In the genomic region with DNA sequence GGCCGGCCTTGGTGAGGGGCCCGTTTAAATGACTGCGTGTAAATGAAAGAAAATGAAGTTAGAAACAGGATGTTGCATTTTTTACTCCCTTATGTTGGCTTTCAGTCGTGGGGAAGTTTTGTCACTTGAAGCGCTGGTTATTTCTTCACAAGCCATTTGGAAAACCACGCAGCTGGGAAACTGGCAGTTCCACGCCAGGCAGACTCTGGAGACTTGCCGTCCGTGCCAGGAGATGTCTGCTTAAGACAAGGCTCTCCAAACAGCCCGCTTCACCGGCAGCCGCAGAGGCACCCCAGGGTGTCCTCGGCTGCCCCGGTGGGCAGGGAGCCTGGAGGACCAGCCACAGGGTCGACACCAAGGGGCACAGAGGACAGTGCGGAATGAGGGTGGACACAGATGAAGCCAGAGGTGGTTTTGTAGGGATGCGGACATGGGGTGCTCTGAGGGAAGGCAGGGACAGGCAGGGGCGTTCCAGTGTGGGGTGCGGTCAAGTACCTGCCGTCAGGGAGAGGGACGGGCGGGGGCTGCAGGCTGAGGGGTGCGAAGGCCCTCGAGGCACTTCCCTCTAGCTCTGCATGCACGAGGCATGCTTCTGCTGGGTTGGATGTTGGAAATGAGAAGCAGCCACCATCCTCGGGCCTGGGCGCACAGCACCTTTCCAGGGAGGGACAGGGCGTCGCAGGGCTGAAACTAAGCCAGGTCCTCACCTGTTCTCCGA, we compare ENCODE assay signal across 13 cellular contexts. TPM values are rescaled to one million over a fixed set of nuclear protein-coding genes. Genes with fewer than 3 reads are reported as not detected.
DNase-seq lines count a peak whose midpoint lies in the region; ATAC-seq and TF ChIP-seq lines count a peak whose summit lies in the region.
"Had no signal": no experiment of that assay in that cellular context is flagged by ENCODE, and none has a peak within 500 bp of the region (broad histone marks: within the 10 kb centered on the region; RNA-seq: fewer than 3 reads in every experiment).

No MANE protein-coding gene starts in this region.

- no peak for TF ChIP-seq CTCF in glutamatergic neuron (IDR thresholded peaks at IDR 0.05; ENCODE audit: partially characterized antibody, unreplicated experiment)
- TF ChIP-seq CTCF in suprapubic skin (IDR thresholded peaks at IDR 0.05) = no peak

- no peak for TF ChIP-seq EP300 in suprapubic skin (IDR thresholded peaks at IDR 0.05)

- peaks cover 80% of the 10 kb centered on the region for H3K36me3 ChIP-seq in suprapubic skin

- no peaks in the 10 kb centered on the region for H3K27me3 ChIP-seq in suprapubic skin
- H3K27me3 ChIP-seq: Peyer's patch had no signal

- ATAC-seq in left cardiac atrium (no peak), left ventricle myocardium superior (no peak)

- DNase-seq in left cardiac atrium (peak; percentile 12), left ventricle myocardium superior (no peak), glutamatergic neuron (peak; percentile 11), superior temporal gyrus (ENCODE audit: extremely low spot score) (peak; percentile 43), SHP77 (lab: John Stamatoyannopoulos, UW) (no peak), suprapubic skin (ENCODE audit: low spot score in 2 of 2) (no peak)
- DNase-seq: EL, Karpas-422, MM.1S, NCI-H187 treated with DMSO at 0.1 percent for 48 hours, NCI-H2171, Peyer's patch had no signal

- no peaks in the 10 kb centered on the region for H3K4me1 ChIP-seq in suprapubic skin
- H3K4me1 ChIP-seq: Peyer's patch had no signal

- peaks cover 5% of the 10 kb centered on the region for H3K4me1 Mint-ChIP-seq in glutamatergic neuron (ENCODE audit: low read depth, unreplicated experiment)

- intact Hi-C loops in left cardiac atrium (cut with DNase I) (no loop called here), left ventricle myocardium superior (cut with micrococcal nuclease) (no loop called here)

- H3K9me3 ChIP-seq in suprapubic skin = no peaks in the 10 kb centered on the region
- H3K9me3 ChIP-seq: Peyer's patch had no signal

- no peak overlapping the region for H3K27ac ChIP-seq in suprapubic skin
- H3K27ac ChIP-seq: C4-2B, Peyer's patch had no signal

- peaks cover 9% of the 10 kb centered on the region for H3K9me3 Mint-ChIP-seq in glutamatergic neuron (ENCODE audit: unreplicated experiment)

- no peak overlapping the region for H3K27ac Mint-ChIP-seq in glutamatergic neuron (ENCODE audit: unreplicated experiment)

- no peak overlapping the region for H3K4me3 Mint-ChIP-seq in glutamatergic neuron (ENCODE audit: unreplicated experiment)

- WGBS in suprapubic skin = 90% methylated on average over 28 of the region's 30 CpGs

- no peak for TF ChIP-seq POLR2A in suprapubic skin (IDR thresholded peaks at IDR 0.05)

- H3K27me3 Mint-ChIP-seq in glutamatergic neuron (ENCODE audit: unreplicated experiment) = peaks cover 15% of the 10 kb centered on the region

- H3K4me3 ChIP-seq in suprapubic skin = no peak overlapping the region
- H3K4me3 ChIP-seq: Peyer's patch had no signal

- H3K36me3 Mint-ChIP-seq in glutamatergic neuron (ENCODE audit: unreplicated experiment) = no peaks in the 10 kb centered on the region

RNA-seq across cellular contexts. Expression of a gene that starts 11.1 kb away (rescaled TPM):
- 1 to 10 TPM; 5.0 to 9.6 TPM for total RNA-seq in left cardiac atrium
- total RNA-seq in left ventricle myocardium superior = 9.1 TPM
- total RNA-seq in glutamatergic neuron (ENCODE audit: unreplicated experiment) = 15.3 TPM
- total RNA-seq in suprapubic skin = 1 to 10 TPM; 1.6 to 3.1 (median 2.2) TPM

RNA-seq across cellular contexts. Expression of a gene that starts 18.0 kb away (rescaled TPM):
- 100 to 1,000 TPM; 184 to 189 TPM for total RNA-seq in left cardiac atrium
- total RNA-seq in left ventricle myocardium superior = 357 TPM
- 101 TPM for total RNA-seq in glutamatergic neuron (ENCODE audit: unreplicated experiment)
- total RNA-seq in suprapubic skin = 10 to 100 TPM; 41.9 to 64.2 (median 46.6) TPM

RNA-seq across cellular contexts. Expression of a gene that starts 21.0 kb away (rescaled TPM):
- total RNA-seq in left cardiac atrium (1 to 10 TPM; 3.7 to 8.4 TPM), left ventricle myocardium superior (12.9 TPM), glutamatergic neuron (ENCODE audit: unreplicated experiment) (17.6 TPM), suprapubic skin (1 to 10 TPM; 1.3 to 3.9 (median 1.8) TPM)

RNA-seq across cellular contexts. Expression of a gene that starts 23.4 kb away (rescaled TPM):
- 10 to 100 TPM; 61.6 to 71.4 TPM for total RNA-seq in left cardiac atrium
- total RNA-seq in left ventricle myocardium superior = 73.0 TPM
- 149 TPM for total RNA-seq in glutamatergic neuron (ENCODE audit: unreplicated experiment)
- total RNA-seq in suprapubic skin = 10 to 100 TPM; 54.2 to 70.7 (median 61.0) TPM

RNA-seq across cellular contexts. Expression of a gene that starts 34.9 kb away (rescaled TPM):
- 100 to 1,000 TPM; 296 to 304 TPM for total RNA-seq in left cardiac atrium
- 354 TPM for total RNA-seq in left ventricle myocardium superior
- 343 TPM for total RNA-seq in glutamatergic neuron (ENCODE audit: unreplicated experiment)
- 100 to 1,000 TPM; 236 to 328 (median 311) TPM for total RNA-seq in suprapubic skin

Comparison
In these comparisons a context has a peak if more than half of its experiments do, and no peak if none do; other contexts are left out.
1. DNase-seq: peak in left cardiac atrium (single experiment), glutamatergic neuron (single experiment) and superior temporal gyrus (single experiment); none in left ventricle myocardium superior (single experiment), SHP77 (0 of 2) and suprapubic skin (0 of 2).